In the genomic region with DNA sequence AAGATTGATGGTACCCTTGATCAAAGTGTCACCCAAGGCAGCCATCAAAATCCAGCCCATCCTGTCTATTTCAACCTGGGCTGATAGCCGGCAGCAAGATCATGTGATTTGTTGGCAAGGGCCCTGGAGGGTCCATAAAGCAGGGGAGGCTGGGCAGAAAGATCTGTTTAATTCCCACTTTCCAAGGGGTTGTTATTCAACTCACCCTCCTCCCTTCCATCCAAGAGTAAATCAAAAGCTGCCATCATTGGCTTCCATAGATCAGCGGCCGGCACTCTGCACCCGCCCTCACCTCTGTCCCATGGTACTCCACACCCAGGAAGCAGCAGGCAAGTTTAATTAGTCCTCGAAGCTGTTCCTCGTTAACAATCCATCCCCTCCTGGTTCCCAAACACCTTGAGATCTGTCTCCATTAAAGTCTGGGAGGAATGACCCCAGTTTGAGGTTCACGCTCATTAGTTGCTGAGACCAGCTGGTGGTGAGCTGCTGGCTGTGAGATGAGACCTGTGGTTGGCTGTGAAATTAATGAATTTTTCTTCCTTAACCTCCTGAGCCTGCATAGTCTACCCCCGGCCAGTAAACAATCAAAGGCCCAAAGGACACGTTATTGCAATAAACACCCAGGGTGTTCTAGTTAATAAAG, we compare ENCODE assay signal across 25 cellular contexts.
"Had no signal": no experiment of that assay in that cellular context is flagged by ENCODE, and none has a peak within 500 bp of the region (broad histone marks: within the 10 kb centered on the region; RNA-seq: fewer than 3 reads in every experiment).

No MANE protein-coding gene starts in this region.

- H3K36me3 ChIP-seq: esophagus muscularis mucosa, gastrocnemius medialis, heart right ventricle, left ventricle myocardium inferior, lower lobe of right lung, prostate gland, sigmoid colon, tibial nerve, upper lobe of right lung, vagina had no signal

- H3K79me2 ChIP-seq: parathyroid adenoma had no signal

- H3K27me3 ChIP-seq: esophagus muscularis mucosa, gastrocnemius medialis, sigmoid colon, testis, tibial nerve, upper lobe of right lung, vagina had no signal

- H3K27ac Mint-ChIP-seq: dendritic cell treated with granulocyte-macrophage colony-stimulating factor and Interleukin-4, amounts not matched to agents 40 ng/mL and 50 ng/mL, for 4 days; effector memory CD8-positive, alpha-beta T cell; natural killer cell; stimulated activated naive B cell treated with anti-CD40 and anti-IgM and Interleukin-4, amounts not matched to agents 10 μg/mL and 1 μg/mL and 100 μg/mL, for 72 hours had no signal

- H3K9ac ChIP-seq: parathyroid adenoma had no signal

- H3K9me3 Mint-ChIP-seq: effector memory CD8-positive, alpha-beta T cell; natural killer cell had no signal

- H2AFZ ChIP-seq: parathyroid adenoma had no signal

- DNase-seq: effector memory CD8-positive, alpha-beta T cell; gastrocnemius medialis; heart right ventricle; hypothalamus; left ventricle myocardium inferior; lower lobe of right lung; mesendoderm; mucosa of descending colon; natural killer cell; occipital lobe; sigmoid colon; stimulated activated CD4-positive, alpha-beta T cell treated with anti-CD3 and anti-CD28 coated beads, Interleukin-2, amount 100 ng/mL, for 24 hours; stimulated activated CD4-positive, alpha-beta T cell treated with anti-CD3 and anti-CD28 coated beads, Interleukin-4, amount 100 ng/mL, for 4 hours; stimulated activated naive B cell treated with anti-CD40 and anti-IgM and Interleukin-4, amounts not matched to agents 10 μg/mL and 1 μg/mL and 100 μg/mL, for 72 hours; stimulated activated naive CD8-positive, alpha-beta T cell treated with anti-CD3 and anti-CD28 coated beads, Interleukin-15, amount 100 ng/mL, for 72 hours; testis; upper lobe of right lung had no signal

- H3K36me3 Mint-ChIP-seq: natural killer cell; stimulated activated naive B cell treated with anti-CD40 and anti-IgM and Interleukin-4, amounts not matched to agents 10 μg/mL and 1 μg/mL and 100 μg/mL, for 72 hours had no signal

- H3K4me1 Mint-ChIP-seq: natural killer cell; stimulated activated naive CD8-positive, alpha-beta T cell treated with anti-CD3 and anti-CD28 coated beads, Interleukin-15, amount 100 ng/mL, for 72 hours had no signal

- H3K9me3 ChIP-seq: gastrocnemius medialis, lower lobe of right lung, mucosa of descending colon, prostate gland, testis, upper lobe of right lung, vagina had no signal

- ATAC-seq: effector memory CD8-positive, alpha-beta T cell; gastrocnemius medialis; heart right ventricle; lower lobe of right lung; mucosa of descending colon; natural killer cell; stimulated activated naive B cell treated with anti-CD40 and anti-IgM and Interleukin-4, amounts not matched to agents 10 μg/mL and 1 μg/mL and 100 μg/mL, for 72 hours; stimulated activated naive CD8-positive, alpha-beta T cell treated with anti-CD3 and anti-CD28 coated beads, Interleukin-15, amount 100 ng/mL, for 72 hours; upper lobe of right lung had no signal

- H3K4me3 Mint-ChIP-seq: dendritic cell treated with granulocyte-macrophage colony-stimulating factor and Interleukin-4, amounts not matched to agents 40 ng/mL and 50 ng/mL, for 4 days; effector memory CD8-positive, alpha-beta T cell; natural killer cell; stimulated activated naive B cell treated with anti-CD40 and anti-IgM and Interleukin-4, amounts not matched to agents 10 μg/mL and 1 μg/mL and 100 μg/mL, for 72 hours; stimulated activated naive CD8-positive, alpha-beta T cell treated with anti-CD3 and anti-CD28 coated beads, Interleukin-15, amount 100 ng/mL, for 72 hours had no signal

- H3K27ac ChIP-seq: epithelial cell of prostate, esophagus muscularis mucosa, gastrocnemius medialis, heart right ventricle, left ventricle myocardium inferior, lower lobe of right lung, parathyroid adenoma, prostate gland, sigmoid colon, skin epidermis, testis, tibial nerve, upper lobe of right lung, vagina had no signal

- H3K4me1 ChIP-seq: gastrocnemius medialis, heart right ventricle, left ventricle myocardium inferior, lower lobe of right lung, parathyroid adenoma, prostate gland, sigmoid colon, testis, upper lobe of right lung, vagina had no signal

- H3K4me3 ChIP-seq: esophagus muscularis mucosa, gastrocnemius medialis, heart right ventricle, left ventricle myocardium inferior, lower lobe of right lung, mucosa of descending colon, prostate gland, sigmoid colon, skin epidermis, testis, tibial nerve, upper lobe of right lung, vagina had no signal
